Comparison of ENCODE assay signal across 25 cellular contexts in genomic region chr4:183698909-183699308, GRCh38. TPM values are rescaled to one million over a fixed set of nuclear protein-coding genes. Genes with fewer than 3 reads are reported as not detected.
DNase-seq lines count a peak whose midpoint lies in the region; ATAC-seq, FAIRE-seq and TF ChIP-seq lines count a peak whose summit lies in the region.
"Had no signal": no experiment of that assay in that cellular context is flagged by ENCODE, and none has a peak within 500 bp of the region (broad histone marks: within the 10 kb centered on the region; RNA-seq: fewer than 3 reads in every experiment).

No MANE protein-coding gene starts in this region.

- no peak for DNase-seq in activated T-cell treated with anti-CD3 and anti-CD28 coated beads, Interleukin-2, amount 50 U/mL, for 24 hours
- DNase-seq in activated T-cell treated with anti-CD3 and anti-CD28 coated beads, Interleukin-2, amount 50 U/mL, for 4 hours = no peak
- DNase-seq in central memory CD8-positive, alpha-beta T cell (ENCODE audit: low spot score in 2 of 2) = no peak
- DNase-seq in lower leg skin (ENCODE audit: low spot score in 2 of 2) = no peak
- DNase-seq in kidney = no peak
- no peak for DNase-seq in activated CD4-positive, alpha-beta T cell treated with anti-CD3 and anti-CD28 coated beads, Interleukin-2, amount 50 U/mL, for 1 hour
- no peak for DNase-seq in AG08396 (ENCODE audit: low spot score)
- DNase-seq: AML-193; BE2C; Calu3; CD4-positive, alpha-beta memory T cell; COR-L47; DMS53; DMS79 treated with DMSO at 0.1 percent for 48 hours; GF-D8; GOT3 had no signal

- no peak for ATAC-seq in activated T-cell treated with anti-CD3 and anti-CD28 coated beads, Interleukin-2, amount 50 U/mL, for 4 hours
- no peak for ATAC-seq in central memory CD8-positive, alpha-beta T cell (replicated peaks; ENCODE audit: extremely low read depth, poor library complexity, severe bottlenecking)

- no peaks in the 10 kb centered on the region for H3K27me3 Mint-ChIP-seq in activated T-cell treated with anti-CD3 and anti-CD28 coated beads, Interleukin-2, amount 50 U/mL, for 24 hours
- H3K27me3 Mint-ChIP-seq in activated T-cell treated with anti-CD3 and anti-CD28 coated beads, Interleukin-2, amount 50 U/mL, for 4 hours (ENCODE audit: low read depth) = no peaks in the 10 kb centered on the region
- H3K27me3 Mint-ChIP-seq in central memory CD8-positive, alpha-beta T cell = no peaks in the 10 kb centered on the region
- H3K27me3 Mint-ChIP-seq: CD4-positive, alpha-beta memory T cell had no signal

- no peak for TF ChIP-seq POLR2A in lower leg skin (IDR thresholded peaks at IDR 0.05)

- intact Hi-C loops in lower leg skin (cut with DNase I; ENCODE audit: low total_unique reads) = no loop called here
- intact Hi-C loops in kidney (cut with DNase I) = no loop called here

- H3K4me1 ChIP-seq in liver (ENCODE audit: control insufficient read depth in 4 of 4, insufficient read depth in 4 of 4, low read length in 3 of 4) (peaks cover 3 to 14% (median 5%) of the 10 kb centered on the region in 4 donors), kidney (ENCODE audit: control insufficient read depth in 1 of 2, insufficient read depth in 1 of 2, low read depth in 1 of 2, low read length in 2 of 2) (no peaks in the 10 kb centered on the region)
- H3K4me1 ChIP-seq: BE2C; BLaER1 treated with 17β-estradiol and CSF1 and Interleukin-3, amounts not matched to agents 10 nM and 100 nM; HAP-1 had no signal

- no peak for TF ChIP-seq CTCF in liver (IDR thresholded peaks at IDR 0.05; ENCODE audit: low read depth, low read length, missing input control)
- no peak for TF ChIP-seq CTCF in lower leg skin (IDR thresholded peaks at IDR 0.05)
- no peak for TF ChIP-seq CTCF in kidney (IDR thresholded peaks at IDR 0.05; ENCODE audit: borderline replicate concordance, extremely low read depth, insufficient read depth)

- TF ChIP-seq RAD21 in liver (IDR thresholded peaks at IDR 0.05) = no peak

- H3K4me3 Mint-ChIP-seq in activated T-cell treated with anti-CD3 and anti-CD28 coated beads, Interleukin-2, amount 50 U/mL, for 24 hours = no peak overlapping the region
- H3K4me3 Mint-ChIP-seq in activated T-cell treated with anti-CD3 and anti-CD28 coated beads, Interleukin-2, amount 50 U/mL, for 4 hours = no peak overlapping the region
- no peak overlapping the region for H3K4me3 Mint-ChIP-seq in central memory CD8-positive, alpha-beta T cell
- H3K4me3 Mint-ChIP-seq: CD14-positive monocyte; CD4-positive, alpha-beta memory T cell had no signal

- peaks cover 93% of the 10 kb centered on the region for H3K36me3 Mint-ChIP-seq in activated T-cell treated with anti-CD3 and anti-CD28 coated beads, Interleukin-2, amount 50 U/mL, for 24 hours (ENCODE audit: low read depth)
- peaks cover 52% of the 10 kb centered on the region for H3K36me3 Mint-ChIP-seq in activated T-cell treated with anti-CD3 and anti-CD28 coated beads, Interleukin-2, amount 50 U/mL, for 4 hours (ENCODE audit: insufficient read depth)
- H3K36me3 Mint-ChIP-seq in central memory CD8-positive, alpha-beta T cell (ENCODE audit: insufficient read depth) = peaks cover 67% of the 10 kb centered on the region

- H3K9ac ChIP-seq in liver (ENCODE audit: low read depth in 1 of 2, low read length in 2 of 2) (no peak overlapping the region), kidney (ENCODE audit: low read length in 2 of 2) (no peak overlapping the region)
- H3K9ac ChIP-seq: BLaER1 treated with 17β-estradiol and CSF1 and Interleukin-3, amounts not matched to agents 10 nM and 100 nM had no signal

- H3K9me3 ChIP-seq in liver (ENCODE audit: control insufficient read depth in 4 of 4, low read length in 3 of 4) = no peaks in the 10 kb centered on the region
- no peaks in the 10 kb centered on the region for H3K9me3 ChIP-seq in kidney (ENCODE audit: control insufficient read depth in 1 of 2, low read length in 2 of 2)
- H3K9me3 ChIP-seq: BE2C, HAP-1 had no signal

- H3K9me3 Mint-ChIP-seq in activated T-cell treated with anti-CD3 and anti-CD28 coated beads, Interleukin-2, amount 50 U/mL, for 24 hours = no peaks in the 10 kb centered on the region
- H3K9me3 Mint-ChIP-seq in activated T-cell treated with anti-CD3 and anti-CD28 coated beads, Interleukin-2, amount 50 U/mL, for 4 hours = no peaks in the 10 kb centered on the region
- no peaks in the 10 kb centered on the region for H3K9me3 Mint-ChIP-seq in central memory CD8-positive, alpha-beta T cell
- H3K9me3 Mint-ChIP-seq: CD4-positive, alpha-beta memory T cell had no signal

- H3K36me3 ChIP-seq in liver (ENCODE audit: control insufficient read depth in 4 of 4, insufficient read depth in 3 of 4, low read depth in 1 of 4, low read length in 3 of 4) (peaks cover 7 to 44% (median 39%) of the 10 kb centered on the region in 4 donors), kidney (ENCODE audit: control insufficient read depth in 1 of 2, insufficient read depth in 2 of 2, low read length in 2 of 2) (peaks cover 29 to 75% of the 10 kb centered on the region in 2 donors)

- no peak for FAIRE-seq in kidney (lab: Jason Lieb, UNC)
- FAIRE-seq: A204.1, GM12891, GM18507, H54 had no signal

- peak overlapping the region; percentile 7 for H3K27ac Mint-ChIP-seq in activated T-cell treated with anti-CD3 and anti-CD28 coated beads, Interleukin-2, amount 50 U/mL, for 24 hours
- peak overlapping the region; percentile 26 for H3K27ac Mint-ChIP-seq in central memory CD8-positive, alpha-beta T cell (ENCODE audit: low read depth)

- H3K4me3 ChIP-seq in liver (ENCODE audit: low read depth in 1 of 3, low read length in 3 of 3) (no peak overlapping the region), lower leg skin (ENCODE audit: low read depth, poor library complexity, severe bottlenecking) (no peak overlapping the region), kidney (ENCODE audit: low read length in 2 of 2) (no peak overlapping the region)
- H3K4me3 ChIP-seq: BLaER1 treated with 17β-estradiol and CSF1 and Interleukin-3, amounts not matched to agents 10 nM and 100 nM; HAP-1 had no signal

- H3K27ac ChIP-seq in liver (ENCODE audit: low read depth in 1 of 2, low read length in 2 of 2) (no peak overlapping the region), kidney (ENCODE audit: low read depth in 2 of 2, low read length in 2 of 2) (no peak overlapping the region)
- H3K27ac ChIP-seq: 22Rv1; BLaER1 treated with 17β-estradiol and CSF1 and Interleukin-3, amounts not matched to agents 10 nM and 100 nM had no signal

- no peaks in the 10 kb centered on the region for H3K27me3 ChIP-seq in liver (ENCODE audit: control insufficient read depth in 4 of 4, insufficient read depth in 4 of 4, low read length in 3 of 4)
- H3K27me3 ChIP-seq: BE2C; BLaER1 treated with 17β-estradiol and CSF1 and Interleukin-3, amounts not matched to agents 10 nM and 100 nM had no signal

- H3K4me1 Mint-ChIP-seq in activated T-cell treated with anti-CD3 and anti-CD28 coated beads, Interleukin-2, amount 50 U/mL, for 24 hours (ENCODE audit: low read depth) = no peaks in the 10 kb centered on the region
- H3K4me1 Mint-ChIP-seq in activated T-cell treated with anti-CD3 and anti-CD28 coated beads, Interleukin-2, amount 50 U/mL, for 4 hours (ENCODE audit: low read depth) = no peaks in the 10 kb centered on the region
- no peaks in the 10 kb centered on the region for H3K4me1 Mint-ChIP-seq in central memory CD8-positive, alpha-beta T cell
- H3K4me1 Mint-ChIP-seq: CD14-positive monocyte had no signal

TF ChIP-seq in liver, 16 proteins besides CTCF, POLR2A, EP300 and RAD21:
- TF ChIP-seq HNF4A (conservative IDR thresholded peaks at IDR 0.05) = peak; percentile 55 to 67
- TF ChIP-seq HNF4G (IDR thresholded peaks at IDR 0.05) = peak; percentile 35
- peak; percentile 16 to 19 for TF ChIP-seq RXRA (IDR thresholded peaks at IDR 0.05)
- TF ChIP-seq SP1 (IDR thresholded peaks at IDR 0.05) = no peak

RNA-seq across cellular contexts. Expression of gene TRAPPC11, which starts 39.8 kb away (rescaled TPM):
- total RNA-seq in activated T-cell treated with anti-CD3 and anti-CD28 coated beads, Interleukin-2, amount 50 U/mL, for 4 hours = 10 to 100 TPM; 21.2 to 24.3 (median 23.4) TPM
- total RNA-seq in liver = 10 to 100 TPM; 19.7 to 27.9 TPM
- polyA plus RNA-seq in liver = 10 to 100 TPM in 1 of 2 donors, 1 to 10 TPM in 1; 7.6 to 10.0 TPM
- 10 to 100 TPM; 30.3 to 41.7 (median 34.0) TPM for total RNA-seq in lower leg skin
- total RNA-seq in kidney = 43.1 TPM
- 13.8 TPM for polyA plus RNA-seq in kidney (ENCODE audit: insufficient read depth, low read depth, low replicate concordance)

RNA-seq across cellular contexts. Expression of gene RWDD4, which starts 39.9 kb away (rescaled TPM):
- 10 to 100 TPM; 28.0 to 30.7 (median 29.7) TPM for total RNA-seq in activated T-cell treated with anti-CD3 and anti-CD28 coated beads, Interleukin-2, amount 50 U/mL, for 4 hours
- 1 to 10 TPM; 8.0 to 9.8 TPM for total RNA-seq in liver
- 10 to 100 TPM in 1 of 2 donors, 1 to 10 TPM in 1; 6.5 to 17.9 TPM for polyA plus RNA-seq in liver
- total RNA-seq in lower leg skin = 10 to 100 TPM in 3 of 4 donors, 1 to 10 TPM in 1; 8.5 to 18.9 (median 13.7) TPM
- 17.7 TPM for total RNA-seq in kidney
- polyA plus RNA-seq in kidney (ENCODE audit: insufficient read depth, low read depth, low replicate concordance) = 19.1 TPM
